Comparison of ENCODE assay signal across 9 cellular contexts in genomic region chr16:27972500-27972899, GRCh38.
DNase-seq lines count a peak whose midpoint lies in the region; ATAC-seq and TF ChIP-seq lines count a peak whose summit lies in the region.
"Had no signal": no experiment of that assay in that cellular context is flagged by ENCODE, and none has a peak within 500 bp of the region (broad histone marks: within the 10 kb centered on the region; RNA-seq: fewer than 3 reads in every experiment).

No MANE protein-coding gene starts in this region.

- TF ChIP-seq CTCF in Caco-2 (IDR thresholded peaks at IDR 0.05; ENCODE audit: insufficient read depth in 1 of 2, low read depth in 1 of 2, low read length in 1 of 2, severe bottlenecking in 1 of 2, unreplicated experiment in 1 of 2) (peak; percentile 45 to 68), HCT116 (IDR thresholded peaks at IDR 0.05 in 2 of 3, conservative IDR thresholded peaks at IDR 0.05 in 1 of 3; ENCODE audit: borderline replicate concordance in 1 of 3, insufficient read depth in 1 of 3, low read depth in 2 of 3, low read length in 2 of 3) (peak; percentile 76 to 85 (median 78))

- DNase-seq in Caco-2 (peak; percentile 38 to 40), HCT116 (ENCODE audit: low read depth, low spot score) (peak; percentile 73), OCI-M1 (lab: John Stamatoyannopoulos, UW) (peak; percentile 69), iPS DF 19.7 (ENCODE audit: low read depth, low spot score) (peak; percentile 23), T1000 (lab: John Stamatoyannopoulos, UW) (no peak)
- DNase-seq in activated naive CD8-positive, alpha-beta T cell treated with anti-CD3 and anti-CD28 coated beads, Interleukin-2, amount 10 ng/mL, durations not matched to agents 7 days and 5 days, result peak; percentile 39
- DNase-seq in stimulated activated CD4-positive, alpha-beta T cell treated with anti-CD3 and anti-CD28 coated beads, Interleukin-4, amount 100 ng/mL, for 1 hour, result peak; percentile 24

- no peak for TF ChIP-seq POLR2A in HCT116 (IDR thresholded peaks at IDR 0.05; ENCODE audit: borderline replicate concordance, extremely low read depth, insufficient read depth, insufficient read length)

- RAD21 ChIA-PET in HCT116 (lab: Charles Lee; ENCODE audit: low non-redundant PET in 1 of 2, low total read pairs in 2 of 2, uncharacterized antibody in 2 of 2, unreplicated experiment in 2 of 2), result interaction anchor here (1.0 to 1.3 kb wide), 3 partner anchors 8 to 98 kb away, joined by 3 to 7 read pairs (median 4); no protein-coding TSS in a partner anchor

- H3K9ac ChIP-seq in HCT116 (ENCODE audit: low read length), result no peak overlapping the region

- H3K27ac ChIP-seq in HCT116 (ENCODE audit: low read depth, low read length), result no peak overlapping the region

- H2AFZ ChIP-seq in HCT116 (ENCODE audit: low read depth, low read length, poor library complexity, severe bottlenecking), result peak overlapping the region; percentile 93

- no peaks in the 10 kb centered on the region; the same call in 1 of the 2 replicates for H3K27me3 ChIP-seq in Caco-2 (replicated peaks; ENCODE audit: control insufficient read depth, insufficient read depth, low read length)
- no peaks in the 10 kb centered on the region for H3K27me3 ChIP-seq in HCT116 (ENCODE audit: insufficient read depth, low read length)

- TF ChIP-seq RAD21 in HCT116 (IDR thresholded peaks at IDR 0.05; ENCODE audit: low read depth), result peak; percentile 83

- no peaks in the 10 kb centered on the region for H3K9me2 ChIP-seq in HCT116 (ENCODE audit: insufficient read depth)

- peak; percentile 96 for ATAC-seq in HCT116
- ATAC-seq in activated naive CD8-positive, alpha-beta T cell treated with anti-CD3 and anti-CD28 coated beads, Interleukin-2, amount 10 ng/mL, durations not matched to agents 7 days and 5 days (ENCODE audit: low read depth), result peak; percentile 86
- ATAC-seq in HG03175 (IDR thresholded peaks at IDR 0.05; ENCODE audit: unreplicated experiment), result no peak

- peaks cover 6% of the 10 kb centered on the region; the same call in 1 of the 2 replicates for H3K9me3 ChIP-seq in Caco-2
- H3K9me3 ChIP-seq in HCT116 (ENCODE audit: control insufficient read depth in 1 of 2, insufficient read depth in 1 of 2, low read depth in 1 of 2, low read length in 2 of 2), result no peaks in the 10 kb centered on the region

- H3K4me3 Mint-ChIP-seq in Caco-2 (ENCODE audit: unreplicated experiment), result no peak overlapping the region
- peak overlapping the region; percentile 22 for H3K4me3 Mint-ChIP-seq in activated naive CD8-positive, alpha-beta T cell treated with anti-CD3 and anti-CD28 coated beads, Interleukin-2, amount 10 ng/mL, durations not matched to agents 7 days and 5 days
- H3K4me3 Mint-ChIP-seq: T-helper 1 cell treated with Interleukin-12 subunit alpha and Interleukin-12 subunit beta and Interleukin-4 antibody, amounts not matched to agents 30 μg/mL and 1 μg/mL, for 36 hours had no signal

- CTCF ChIA-PET in Caco-2 (lab: Charles Lee) (interaction anchor here (0.8 to 2.9 kb wide), 5 partner anchors 17 to 245 kb away, joined by 3 to 23 read pairs (median 4); no protein-coding TSS in a partner anchor), HCT116 (lab: Charles Lee) (interaction anchor here (0.7 to 2.9 kb wide), 10 partner anchors 9 to 282 kb away, joined by 3 to 36 read pairs (median 5); no protein-coding TSS in a partner anchor)

- no peaks in the 10 kb centered on the region for H3K4me1 ChIP-seq in Caco-2
- peaks cover 3 to 6% of the 10 kb centered on the region in 2 experiments; a peak in 3 of 4 replicates for H3K4me1 ChIP-seq in HCT116 (ENCODE audit: control insufficient read depth in 1 of 2, insufficient read depth in 2 of 2, low read length in 2 of 2)

- POLR2A ChIA-PET in Caco-2 (lab: Charles Lee) (no interaction called here), HCT116 (lab: Charles Lee) (no interaction called here)
- POLR2A ChIA-PET in activated naive CD8-positive, alpha-beta T cell treated with anti-CD3 and anti-CD28 coated beads, Interleukin-2, amount 10 ng/mL, durations not matched to agents 7 days and 5 days (lab: Charles Lee), result interaction anchor here (0.5 to 1.4 kb wide), 2 partner anchors 98 to 104 kb away, joined by 5 to 6 read pairs; no protein-coding TSS in a partner anchor

- BruUV-seq in Caco-2 (replicated peaks; lab: Mats Ljungman, UMichigan) (no TSS peak), HCT116 (replicated peaks; lab: Mats Ljungman, UMichigan) (no TSS peak)

- peak overlapping the region; percentile 59 for H3K4me2 ChIP-seq in HCT116 (ENCODE audit: low read length)

- no peaks in the 10 kb centered on the region for H3K79me2 ChIP-seq in HCT116 (ENCODE audit: insufficient read depth, low read length)

- H3K27me3 Mint-ChIP-seq in Caco-2 (ENCODE audit: insufficient read depth, unreplicated experiment), result no peaks in the 10 kb centered on the region
- H3K27me3 Mint-ChIP-seq in activated naive CD8-positive, alpha-beta T cell treated with anti-CD3 and anti-CD28 coated beads, Interleukin-2, amount 10 ng/mL, durations not matched to agents 7 days and 5 days, result peaks cover 30% of the 10 kb centered on the region

- H4K20me1 ChIP-seq in HCT116 (ENCODE audit: insufficient read depth), result no peaks in the 10 kb centered on the region

- H3K27ac Mint-ChIP-seq in Caco-2 (ENCODE audit: unreplicated experiment), result no peak overlapping the region
- H3K27ac Mint-ChIP-seq in activated naive CD8-positive, alpha-beta T cell treated with anti-CD3 and anti-CD28 coated beads, Interleukin-2, amount 10 ng/mL, durations not matched to agents 7 days and 5 days, result no peak overlapping the region
- H3K27ac Mint-ChIP-seq: T-helper 1 cell treated with Interleukin-12 subunit alpha and Interleukin-12 subunit beta and Interleukin-4 antibody, amounts not matched to agents 30 μg/mL and 1 μg/mL, for 36 hours had no signal

- intact Hi-C loops in Caco-2 (cut with micrococcal nuclease; ENCODE audit: unreplicated experiment), result loop anchor here (1.0 kb wide), 1 partner anchor 98 kb away; no protein-coding TSS in a partner anchor
- intact Hi-C loops in HCT116 (cut with micrococcal nuclease), result loop anchor here (1.0 kb wide), 2 partner anchors 98 to 246 kb away; no protein-coding TSS in a partner anchor

- H3K36me3 ChIP-seq in Caco-2 (ENCODE audit: control insufficient read depth, insufficient read depth, low read length) (no peaks in the 10 kb centered on the region), HCT116 (ENCODE audit: control insufficient read depth in 1 of 2, insufficient read depth in 2 of 2, low read length in 2 of 2) (no peaks in the 10 kb centered on the region)

- H3K4me3 ChIP-seq in Caco-2 (ENCODE audit: low read depth, low read length), result no peak overlapping the region
- no peak overlapping the region for H3K4me3 ChIP-seq in HCT116 (replicated peaks in 1 of 2; ENCODE audit: low read depth in 1 of 2, low read length in 2 of 2)

- H3K36me3 Mint-ChIP-seq in Caco-2 (ENCODE audit: insufficient read depth, unreplicated experiment), result no peaks in the 10 kb centered on the region
- no peaks in the 10 kb centered on the region for H3K36me3 Mint-ChIP-seq in activated naive CD8-positive, alpha-beta T cell treated with anti-CD3 and anti-CD28 coated beads, Interleukin-2, amount 10 ng/mL, durations not matched to agents 7 days and 5 days

- no peaks in the 10 kb centered on the region for H3K9me3 Mint-ChIP-seq in Caco-2 (ENCODE audit: unreplicated experiment)
- no peaks in the 10 kb centered on the region for H3K9me3 Mint-ChIP-seq in activated naive CD8-positive, alpha-beta T cell treated with anti-CD3 and anti-CD28 coated beads, Interleukin-2, amount 10 ng/mL, durations not matched to agents 7 days and 5 days
- H3K9me3 Mint-ChIP-seq: T-helper 1 cell treated with Interleukin-12 subunit alpha and Interleukin-12 subunit beta and Interleukin-4 antibody, amounts not matched to agents 30 μg/mL and 1 μg/mL, for 36 hours had no signal

- H3K4me1 Mint-ChIP-seq in Caco-2 (ENCODE audit: low read depth, unreplicated experiment), result no peaks in the 10 kb centered on the region
- H3K4me1 Mint-ChIP-seq in activated naive CD8-positive, alpha-beta T cell treated with anti-CD3 and anti-CD28 coated beads, Interleukin-2, amount 10 ng/mL, durations not matched to agents 7 days and 5 days, result peaks cover 5% of the 10 kb centered on the region

TF ChIP-seq in HCT116, 20 proteins besides CTCF, POLR2A, EP300 and RAD21:
- TF ChIP-seq ELF1 (IDR thresholded peaks at IDR 0.05; ENCODE audit: borderline replicate concordance, low read depth) (peak; percentile 56), CBX3 (IDR thresholded peaks at IDR 0.05; ENCODE audit: low read depth) (no peak)
